ENCODE assay signal across 1 cellular context in the genomic region with DNA sequence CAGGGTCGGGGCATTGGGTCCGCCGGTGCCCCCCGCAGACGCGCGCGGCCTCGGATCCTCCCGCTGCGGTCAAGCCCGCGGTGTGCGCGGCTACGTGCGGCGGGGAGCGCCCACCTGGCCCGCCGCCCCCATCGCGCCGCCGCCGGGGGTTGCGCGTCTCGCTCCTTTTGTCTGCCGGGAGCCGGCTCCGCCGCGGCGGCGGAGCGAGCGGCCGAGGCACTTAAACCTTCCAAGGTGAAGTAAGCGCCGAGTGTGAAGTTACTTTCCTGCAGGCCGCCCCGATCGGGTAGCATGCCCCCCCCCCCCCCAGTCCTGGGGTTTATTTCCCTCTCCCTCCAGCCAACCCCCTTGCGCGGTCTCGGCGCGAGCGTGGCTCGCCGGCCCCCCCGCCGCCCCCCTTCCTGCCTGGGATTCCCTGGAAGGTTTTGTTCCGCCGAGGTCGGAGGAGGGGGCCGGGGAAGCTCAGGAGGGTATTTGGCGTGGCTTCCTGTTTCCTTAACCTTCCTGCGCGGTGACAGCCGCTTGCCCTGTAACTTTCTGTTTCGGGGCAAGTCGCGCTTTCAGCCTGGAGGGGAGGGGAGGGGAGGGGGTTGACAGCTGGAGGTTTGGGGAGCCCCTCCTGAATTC.
TF ChIP-seq lines count a peak whose summit lies in the region.

No MANE protein-coding gene starts in this region.

TF ChIP-seq in K562, 482 proteins besides CTCF, POLR2A, EP300 and RAD21 (continued from another document and continues in another):
- TF ChIP-seq, protein P1, sequence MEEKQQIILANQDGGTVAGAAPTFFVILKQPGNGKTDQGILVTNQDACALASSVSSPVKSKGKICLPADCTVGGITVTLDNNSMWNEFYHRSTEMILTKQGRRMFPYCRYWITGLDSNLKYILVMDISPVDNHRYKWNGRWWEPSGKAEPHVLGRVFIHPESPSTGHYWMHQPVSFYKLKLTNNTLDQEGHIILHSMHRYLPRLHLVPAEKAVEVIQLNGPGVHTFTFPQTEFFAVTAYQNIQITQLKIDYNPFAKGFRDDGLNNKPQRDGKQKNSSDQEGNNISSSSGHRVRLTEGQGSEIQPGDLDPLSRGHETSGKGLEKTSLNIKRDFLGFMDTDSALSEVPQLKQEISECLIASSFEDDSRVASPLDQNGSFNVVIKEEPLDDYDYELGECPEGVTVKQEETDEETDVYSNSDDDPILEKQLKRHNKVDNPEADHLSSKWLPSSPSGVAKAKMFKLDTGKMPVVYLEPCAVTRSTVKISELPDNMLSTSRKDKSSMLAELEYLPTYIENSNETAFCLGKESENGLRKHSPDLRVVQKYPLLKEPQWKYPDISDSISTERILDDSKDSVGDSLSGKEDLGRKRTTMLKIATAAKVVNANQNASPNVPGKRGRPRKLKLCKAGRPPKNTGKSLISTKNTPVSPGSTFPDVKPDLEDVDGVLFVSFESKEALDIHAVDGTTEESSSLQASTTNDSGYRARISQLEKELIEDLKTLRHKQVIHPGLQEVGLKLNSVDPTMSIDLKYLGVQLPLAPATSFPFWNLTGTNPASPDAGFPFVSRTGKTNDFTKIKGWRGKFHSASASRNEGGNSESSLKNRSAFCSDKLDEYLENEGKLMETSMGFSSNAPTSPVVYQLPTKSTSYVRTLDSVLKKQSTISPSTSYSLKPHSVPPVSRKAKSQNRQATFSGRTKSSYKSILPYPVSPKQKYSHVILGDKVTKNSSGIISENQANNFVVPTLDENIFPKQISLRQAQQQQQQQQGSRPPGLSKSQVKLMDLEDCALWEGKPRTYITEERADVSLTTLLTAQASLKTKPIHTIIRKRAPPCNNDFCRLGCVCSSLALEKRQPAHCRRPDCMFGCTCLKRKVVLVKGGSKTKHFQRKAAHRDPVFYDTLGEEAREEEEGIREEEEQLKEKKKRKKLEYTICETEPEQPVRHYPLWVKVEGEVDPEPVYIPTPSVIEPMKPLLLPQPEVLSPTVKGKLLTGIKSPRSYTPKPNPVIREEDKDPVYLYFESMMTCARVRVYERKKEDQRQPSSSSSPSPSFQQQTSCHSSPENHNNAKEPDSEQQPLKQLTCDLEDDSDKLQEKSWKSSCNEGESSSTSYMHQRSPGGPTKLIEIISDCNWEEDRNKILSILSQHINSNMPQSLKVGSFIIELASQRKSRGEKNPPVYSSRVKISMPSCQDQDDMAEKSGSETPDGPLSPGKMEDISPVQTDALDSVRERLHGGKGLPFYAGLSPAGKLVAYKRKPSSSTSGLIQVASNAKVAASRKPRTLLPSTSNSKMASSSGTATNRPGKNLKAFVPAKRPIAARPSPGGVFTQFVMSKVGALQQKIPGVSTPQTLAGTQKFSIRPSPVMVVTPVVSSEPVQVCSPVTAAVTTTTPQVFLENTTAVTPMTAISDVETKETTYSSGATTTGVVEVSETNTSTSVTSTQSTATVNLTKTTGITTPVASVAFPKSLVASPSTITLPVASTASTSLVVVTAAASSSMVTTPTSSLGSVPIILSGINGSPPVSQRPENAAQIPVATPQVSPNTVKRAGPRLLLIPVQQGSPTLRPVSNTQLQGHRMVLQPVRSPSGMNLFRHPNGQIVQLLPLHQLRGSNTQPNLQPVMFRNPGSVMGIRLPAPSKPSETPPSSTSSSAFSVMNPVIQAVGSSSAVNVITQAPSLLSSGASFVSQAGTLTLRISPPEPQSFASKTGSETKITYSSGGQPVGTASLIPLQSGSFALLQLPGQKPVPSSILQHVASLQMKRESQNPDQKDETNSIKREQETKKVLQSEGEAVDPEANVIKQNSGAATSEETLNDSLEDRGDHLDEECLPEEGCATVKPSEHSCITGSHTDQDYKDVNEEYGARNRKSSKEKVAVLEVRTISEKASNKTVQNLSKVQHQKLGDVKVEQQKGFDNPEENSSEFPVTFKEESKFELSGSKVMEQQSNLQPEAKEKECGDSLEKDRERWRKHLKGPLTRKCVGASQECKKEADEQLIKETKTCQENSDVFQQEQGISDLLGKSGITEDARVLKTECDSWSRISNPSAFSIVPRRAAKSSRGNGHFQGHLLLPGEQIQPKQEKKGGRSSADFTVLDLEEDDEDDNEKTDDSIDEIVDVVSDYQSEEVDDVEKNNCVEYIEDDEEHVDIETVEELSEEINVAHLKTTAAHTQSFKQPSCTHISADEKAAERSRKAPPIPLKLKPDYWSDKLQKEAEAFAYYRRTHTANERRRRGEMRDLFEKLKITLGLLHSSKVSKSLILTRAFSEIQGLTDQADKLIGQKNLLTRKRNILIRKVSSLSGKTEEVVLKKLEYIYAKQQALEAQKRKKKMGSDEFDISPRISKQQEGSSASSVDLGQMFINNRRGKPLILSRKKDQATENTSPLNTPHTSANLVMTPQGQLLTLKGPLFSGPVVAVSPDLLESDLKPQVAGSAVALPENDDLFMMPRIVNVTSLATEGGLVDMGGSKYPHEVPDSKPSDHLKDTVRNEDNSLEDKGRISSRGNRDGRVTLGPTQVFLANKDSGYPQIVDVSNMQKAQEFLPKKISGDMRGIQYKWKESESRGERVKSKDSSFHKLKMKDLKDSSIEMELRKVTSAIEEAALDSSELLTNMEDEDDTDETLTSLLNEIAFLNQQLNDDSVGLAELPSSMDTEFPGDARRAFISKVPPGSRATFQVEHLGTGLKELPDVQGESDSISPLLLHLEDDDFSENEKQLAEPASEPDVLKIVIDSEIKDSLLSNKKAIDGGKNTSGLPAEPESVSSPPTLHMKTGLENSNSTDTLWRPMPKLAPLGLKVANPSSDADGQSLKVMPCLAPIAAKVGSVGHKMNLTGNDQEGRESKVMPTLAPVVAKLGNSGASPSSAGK (IDR thresholded peaks at IDR 0.05), result no peak
- TF ChIP-seq FIP1L1 (IDR thresholded peaks at IDR 0.05; ENCODE audit: low read depth, low read length, poor library complexity, severe bottlenecking), result peak; percentile 50
- no peak; the same call in 1 of the 2 replicates for TF ChIP-seq CXXC5 (CRISPR knock-in tag; IDR thresholded peaks at IDR 0.05)
- no peak for TF ChIP-seq HINFP (tag; conservative IDR thresholded peaks at IDR 0.05; ENCODE audit: low read depth)
- no peak for TF ChIP-seq ZNF75A (CRISPR knock-in tag; IDR thresholded peaks at IDR 0.05)
- TF ChIP-seq, protein P2, sequence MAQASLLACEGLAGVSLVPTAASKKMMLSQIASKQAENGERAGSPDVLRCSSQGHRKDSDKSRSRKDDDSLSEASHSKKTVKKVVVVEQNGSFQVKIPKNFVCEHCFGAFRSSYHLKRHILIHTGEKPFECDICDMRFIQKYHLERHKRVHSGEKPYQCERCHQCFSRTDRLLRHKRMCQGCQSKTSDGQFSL (CRISPR knock-in tag; IDR thresholded peaks at IDR 0.05), result peak; percentile 83; the same call in 1 of the 2 replicates
- TF ChIP-seq, protein P2 (tag; IDR thresholded peaks at IDR 0.05), result peak in 1 of 2 experiments; percentile 85; a peak in 2 of 4 replicates
- no peak for TF ChIP-seq ZNF699 (CRISPR knock-in tag; IDR thresholded peaks at IDR 0.05; ENCODE audit: insufficient replicate concordance)
- TF ChIP-seq ZNF24 (IDR thresholded peaks at IDR 0.05), result no peak
- peak; percentile 55 for TF ChIP-seq FUS (optimal IDR thresholded peaks at IDR 0.05; ENCODE audit: low read depth, low read length)
- no peak for TF ChIP-seq YBX1 (IDR thresholded peaks at IDR 0.05)
- peak; percentile 15; the same call in 1 of the 2 replicates for TF ChIP-seq POLR2AphosphoS5 (IDR thresholded peaks at IDR 0.05; ENCODE audit: control insufficient read depth, insufficient read depth, low read depth, low read length)
- peak; percentile 6 for TF ChIP-seq RBBP5 (IDR thresholded peaks at IDR 0.05; ENCODE audit: borderline replicate concordance, insufficient read depth, low read length, poor library complexity, severe bottlenecking)
- peak; percentile 31 for TF ChIP-seq ZBTB7A (IDR thresholded peaks at IDR 0.05; ENCODE audit: borderline replicate concordance, control insufficient read depth, low read depth, low read length)
- TF ChIP-seq, protein P3, sequence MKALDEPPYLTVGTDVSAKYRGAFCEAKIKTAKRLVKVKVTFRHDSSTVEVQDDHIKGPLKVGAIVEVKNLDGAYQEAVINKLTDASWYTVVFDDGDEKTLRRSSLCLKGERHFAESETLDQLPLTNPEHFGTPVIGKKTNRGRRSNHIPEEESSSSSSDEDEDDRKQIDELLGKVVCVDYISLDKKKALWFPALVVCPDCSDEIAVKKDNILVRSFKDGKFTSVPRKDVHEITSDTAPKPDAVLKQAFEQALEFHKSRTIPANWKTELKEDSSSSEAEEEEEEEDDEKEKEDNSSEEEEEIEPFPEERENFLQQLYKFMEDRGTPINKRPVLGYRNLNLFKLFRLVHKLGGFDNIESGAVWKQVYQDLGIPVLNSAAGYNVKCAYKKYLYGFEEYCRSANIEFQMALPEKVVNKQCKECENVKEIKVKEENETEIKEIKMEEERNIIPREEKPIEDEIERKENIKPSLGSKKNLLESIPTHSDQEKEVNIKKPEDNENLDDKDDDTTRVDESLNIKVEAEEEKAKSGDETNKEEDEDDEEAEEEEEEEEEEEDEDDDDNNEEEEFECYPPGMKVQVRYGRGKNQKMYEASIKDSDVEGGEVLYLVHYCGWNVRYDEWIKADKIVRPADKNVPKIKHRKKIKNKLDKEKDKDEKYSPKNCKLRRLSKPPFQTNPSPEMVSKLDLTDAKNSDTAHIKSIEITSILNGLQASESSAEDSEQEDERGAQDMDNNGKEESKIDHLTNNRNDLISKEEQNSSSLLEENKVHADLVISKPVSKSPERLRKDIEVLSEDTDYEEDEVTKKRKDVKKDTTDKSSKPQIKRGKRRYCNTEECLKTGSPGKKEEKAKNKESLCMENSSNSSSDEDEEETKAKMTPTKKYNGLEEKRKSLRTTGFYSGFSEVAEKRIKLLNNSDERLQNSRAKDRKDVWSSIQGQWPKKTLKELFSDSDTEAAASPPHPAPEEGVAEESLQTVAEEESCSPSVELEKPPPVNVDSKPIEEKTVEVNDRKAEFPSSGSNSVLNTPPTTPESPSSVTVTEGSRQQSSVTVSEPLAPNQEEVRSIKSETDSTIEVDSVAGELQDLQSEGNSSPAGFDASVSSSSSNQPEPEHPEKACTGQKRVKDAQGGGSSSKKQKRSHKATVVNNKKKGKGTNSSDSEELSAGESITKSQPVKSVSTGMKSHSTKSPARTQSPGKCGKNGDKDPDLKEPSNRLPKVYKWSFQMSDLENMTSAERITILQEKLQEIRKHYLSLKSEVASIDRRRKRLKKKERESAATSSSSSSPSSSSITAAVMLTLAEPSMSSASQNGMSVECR (CRISPR knock-in tag; IDR thresholded peaks at IDR 0.05), result peak; percentile 74; the same call in 1 of the 2 replicates
- TF ChIP-seq ZZZ3 (IDR thresholded peaks at IDR 0.05), result no peak
- no peak for TF ChIP-seq ESRRB (CRISPR knock-in tag; IDR thresholded peaks at IDR 0.05; ENCODE audit: borderline replicate concordance)
- peak; percentile 7; the same call in 1 of the 2 replicates for TF ChIP-seq AFF4 (CRISPR knock-in tag; IDR thresholded peaks at IDR 0.05)
- TF ChIP-seq KDM5B (IDR thresholded peaks at IDR 0.05; ENCODE audit: insufficient replicate concordance, low read depth, low read length), result peak; percentile 16
- no peak for TF ChIP-seq HDAC1 (IDR thresholded peaks at IDR 0.05)
- TF ChIP-seq MTA1 (IDR thresholded peaks at IDR 0.05; ENCODE audit: borderline replicate concordance), result no peak
- TF ChIP-seq, protein P4, sequence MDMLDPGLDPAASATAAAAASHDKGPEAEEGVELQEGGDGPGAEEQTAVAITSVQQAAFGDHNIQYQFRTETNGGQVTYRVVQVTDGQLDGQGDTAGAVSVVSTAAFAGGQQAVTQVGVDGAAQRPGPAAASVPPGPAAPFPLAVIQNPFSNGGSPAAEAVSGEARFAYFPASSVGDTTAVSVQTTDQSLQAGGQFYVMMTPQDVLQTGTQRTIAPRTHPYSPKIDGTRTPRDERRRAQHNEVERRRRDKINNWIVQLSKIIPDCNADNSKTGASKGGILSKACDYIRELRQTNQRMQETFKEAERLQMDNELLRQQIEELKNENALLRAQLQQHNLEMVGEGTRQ (CRISPR knock-in tag; IDR thresholded peaks at IDR 0.05), result no peak
- peak; percentile 33 for TF ChIP-seq TBP (optimal IDR thresholded peaks at IDR 0.05; ENCODE audit: low read depth, low read length)
- TF ChIP-seq BRD4 (IDR thresholded peaks at IDR 0.05), result peak; percentile 28; the same call in 1 of the 2 replicates
- no peak for TF ChIP-seq XRCC5 (IDR thresholded peaks at IDR 0.05; ENCODE audit: low read depth, low read length)
- no peak for TF ChIP-seq HDAC3 (IDR thresholded peaks at IDR 0.05; ENCODE audit: borderline replicate concordance, partially characterized antibody)
- no peak for TF ChIP-seq EGR1 (conservative IDR thresholded peaks at IDR 0.05)
- no peak for TF ChIP-seq TRIM28 (IDR thresholded peaks at IDR 0.05)
- no peak for TF ChIP-seq ILK (tag; IDR thresholded peaks at IDR 0.05; ENCODE audit: borderline replicate concordance, low read depth)
